33 cellular contexts compared by ENCODE assay signal in genomic region chr21:44617071-44617501, GRCh38. TPM values are rescaled to one million over a fixed set of nuclear protein-coding genes. Genes with fewer than 3 reads are reported as not detected.
DNase-seq lines count a peak whose midpoint lies in the region; ATAC-seq, FAIRE-seq and TF ChIP-seq lines count a peak whose summit lies in the region.
"Had no signal": no experiment of that assay in that cellular context is flagged by ENCODE, and none has a peak within 500 bp of the region (broad histone marks: within the 10 kb centered on the region; RNA-seq: fewer than 3 reads in every experiment).

No MANE protein-coding gene starts in this region.

- H3K27me3 ChIP-seq in CD8-positive, alpha-beta T cell (ENCODE audit: insufficient read depth, low read length) = no peaks in the 10 kb centered on the region
- H3K27me3 ChIP-seq in H1 (replicated peaks in 1 of 4; ENCODE audit: control insufficient read depth in 3 of 4, extremely low read depth in 1 of 4, insufficient read depth in 3 of 4, low read length in 3 of 4) (no peaks in the 10 kb centered on the region), neutrophil (no peaks in the 10 kb centered on the region)
- H3K27me3 ChIP-seq: adrenal gland, body of pancreas had no signal

- no peak overlapping the region for H4K5ac ChIP-seq in H1 (ENCODE audit: insufficient read length, low read depth, low read length)

- peaks cover 0 to 1% of the 10 kb centered on the region in 2 experiments for H4K20me1 ChIP-seq in H1 (replicated peaks in 1 of 2; ENCODE audit: control insufficient read depth in 1 of 2, insufficient read depth in 2 of 2, low read length in 2 of 2)

- H3K56ac ChIP-seq in H1 (replicated peaks; ENCODE audit: insufficient read length, low read depth, low read length) = no peak overlapping the region

- H3K4me1 Mint-ChIP-seq in CD8-positive, alpha-beta T cell (ENCODE audit: low read depth) = peaks cover 57% of the 10 kb centered on the region
- peaks cover 7% of the 10 kb centered on the region for H3K4me1 Mint-ChIP-seq in endothelial cell (ENCODE audit: unreplicated experiment)

- peaks cover 4% of the 10 kb centered on the region for H3K9me3 ChIP-seq in CD8-positive, alpha-beta T cell (ENCODE audit: low read length)
- H3K9me3 ChIP-seq in HEK293 (ENCODE audit: control insufficient read depth, insufficient read depth, low read depth, low read length) = no peaks in the 10 kb centered on the region
- peaks cover 6 to 7% of the 10 kb centered on the region in 2 experiments; a peak in 2 of 4 replicates for H3K9me3 ChIP-seq in H1 (ENCODE audit: insufficient read depth in 2 of 2, low read depth in 1 of 2, low read length in 1 of 2)
- no peaks in the 10 kb centered on the region for H3K9me3 ChIP-seq in neutrophil
- H3K9me3 ChIP-seq: adrenal gland, body of pancreas had no signal

- H2BK120ac ChIP-seq in H1 (replicated peaks; ENCODE audit: low read depth, low read length) = no peak overlapping the region

- no peaks in the 10 kb centered on the region; the same call in 1 of the 2 replicates for H3K79me1 ChIP-seq in H1 (ENCODE audit: low read depth, low read length)

- no peak for TF ChIP-seq CTCF in CD8-positive, alpha-beta T cell (IDR thresholded peaks at IDR 0.05)
- TF ChIP-seq CTCF in HEK293 (tag by site-specific recombination; IDR thresholded peaks at IDR 0.05) (no peak), H1 (IDR thresholded peaks at IDR 0.05; ENCODE audit: control extremely low read depth in 1 of 3, insufficient read depth in 1 of 3, low read depth in 1 of 3, low read length in 3 of 3) (peak in 1 of 3 experiments; percentile 22; a peak in 1 of 4 replicates), neutrophil (IDR thresholded peaks at IDR 0.05) (no peak), endothelial cell (IDR thresholded peaks at IDR 0.05; ENCODE audit: unreplicated experiment) (no peak)

- H3K27ac Mint-ChIP-seq in CD8-positive, alpha-beta T cell = peak overlapping the region; percentile 92
- H3K27ac Mint-ChIP-seq in endothelial cell (ENCODE audit: unreplicated experiment) = no peak overlapping the region
- H3K27ac Mint-ChIP-seq: CD14-positive monocyte, nephron progenitor cell had no signal

- H2AFZ ChIP-seq in H1 (ENCODE audit: low read length) = no peak overlapping the region

- H3K79me2 ChIP-seq in H1 (ENCODE audit: control insufficient read depth in 1 of 2, insufficient read depth in 2 of 2, low read length in 2 of 2) = no peaks in the 10 kb centered on the region

- no peak overlapping the region for H3K4me3 Mint-ChIP-seq in CD8-positive, alpha-beta T cell
- H3K4me3 Mint-ChIP-seq in endothelial cell (ENCODE audit: unreplicated experiment) = no peak overlapping the region
- H3K4me3 Mint-ChIP-seq: CD14-positive monocyte, nephron progenitor cell had no signal

- H2BK12ac ChIP-seq in H1 (ENCODE audit: low read depth, low read length) = peak overlapping the region; percentile 84; the same call in 1 of the 2 replicates

- TF ChIP-seq POLR2A in H1 (IDR thresholded peaks at IDR 0.05; ENCODE audit: control extremely low read depth in 1 of 2, low read depth in 2 of 2, low read length in 2 of 2) = no peak

- no peak overlapping the region for H3K9ac ChIP-seq in H1 (replicated peaks in 1 of 4; ENCODE audit: extremely low read depth in 1 of 4, low read depth in 3 of 4, low read length in 3 of 4)

- H2BK5ac ChIP-seq in H1 (ENCODE audit: low read depth, low read length) = no peak overlapping the region; the same call in 1 of the 2 replicates

- intact Hi-C loops in CD8-positive, alpha-beta T cell (cut with DNase I, micrococcal nuclease) = loop anchor here in 1 of 2 experiments (5.0 kb wide), 2 partner anchors 70 to 95 kb away; partner anchors contain the start of gene TSPEAR

- H3K23ac ChIP-seq in H1 (ENCODE audit: insufficient read length) = no peak overlapping the region

- H3K4me1 ChIP-seq in CD8-positive, alpha-beta T cell (ENCODE audit: insufficient read depth, low read length) = peaks cover 45% of the 10 kb centered on the region
- H3K4me1 ChIP-seq in HEK293 (ENCODE audit: control insufficient read depth, insufficient read depth, low read length) = no peaks in the 10 kb centered on the region
- H3K4me1 ChIP-seq in H1 (replicated peaks in 1 of 4; ENCODE audit: control insufficient read depth in 3 of 4, insufficient read depth in 4 of 4, low read length in 3 of 4) = peaks cover 0 to 6% (median 2%) of the 10 kb centered on the region in 4 experiments; a peak in 4 of 7 replicates
- H3K4me1 ChIP-seq in neutrophil (ENCODE audit: control insufficient read depth in 1 of 2, insufficient read depth in 1 of 2, low read depth in 1 of 2, low read length in 1 of 2) = peaks cover 30 to 39% of the 10 kb centered on the region in 2 experiments
- H3K4me1 ChIP-seq: adrenal gland, body of pancreas, lower lobe of right lung, upper lobe of left lung had no signal

- H3K23me2 ChIP-seq in H1 (ENCODE audit: low read depth, low read length) = no peaks in the 10 kb centered on the region

- FAIRE-seq in H1 (lab: Jason Lieb, UNC) = no peak
- FAIRE-seq: HTR-8/SVneo, TTC549 had no signal

- no peak overlapping the region for H3K14ac ChIP-seq in H1 (ENCODE audit: insufficient read length)

- H3K4me2 ChIP-seq in H1 (ENCODE audit: insufficient read depth in 1 of 2, low read depth in 2 of 2, low read length in 2 of 2) = no peak overlapping the region

- no peak for TF ChIP-seq EP300 in H1 (IDR thresholded peaks at IDR 0.05; ENCODE audit: borderline replicate concordance in 1 of 2, low read depth in 2 of 2, low read length in 2 of 2)

- no peak overlapping the region for H3K4me3 ChIP-seq in CD8-positive, alpha-beta T cell (ENCODE audit: low read depth, low read length)
- no peak overlapping the region for H3K4me3 ChIP-seq in HEK293 (ENCODE audit: low read depth, low read length)
- H3K4me3 ChIP-seq in H1 (ENCODE audit: extremely low read depth in 1 of 4, insufficient read depth in 2 of 4, low read depth in 3 of 4, low read length in 4 of 4) = no peak overlapping the region
- H3K4me3 ChIP-seq in neutrophil (ENCODE audit: low read depth in 1 of 2, low read length in 1 of 2) = no peak overlapping the region
- H3K4me3 ChIP-seq: adrenal gland, body of pancreas, lower lobe of right lung, MG63, mucosa of descending colon, upper lobe of left lung had no signal

- H3K36me3 ChIP-seq in CD8-positive, alpha-beta T cell (ENCODE audit: insufficient read depth, low read length) = no peaks in the 10 kb centered on the region
- no peaks in the 10 kb centered on the region for H3K36me3 ChIP-seq in HEK293 (ENCODE audit: control insufficient read depth in 2 of 2, insufficient read depth in 1 of 2, low read length in 2 of 2)
- no peaks in the 10 kb centered on the region for H3K36me3 ChIP-seq in H1 (ENCODE audit: control insufficient read depth in 2 of 4, insufficient read depth in 4 of 4, low read length in 3 of 4)
- no peaks in the 10 kb centered on the region for H3K36me3 ChIP-seq in neutrophil
- H3K36me3 ChIP-seq: adrenal gland, lower lobe of right lung, MG63, upper lobe of left lung had no signal

- peak overlapping the region; percentile 55 for H4K91ac ChIP-seq in H1 (replicated peaks; ENCODE audit: insufficient read length, low read length)

- H3K27me3 Mint-ChIP-seq in CD8-positive, alpha-beta T cell (ENCODE audit: low read depth) = no peaks in the 10 kb centered on the region
- peaks cover 4% of the 10 kb centered on the region for H3K27me3 Mint-ChIP-seq in endothelial cell (ENCODE audit: unreplicated experiment)

- no peak overlapping the region for H4K8ac ChIP-seq in H1 (ENCODE audit: extremely low read depth, insufficient read depth, low read length)

- no peak for ATAC-seq in CD8-positive, alpha-beta T cell
- no peak for ATAC-seq in GM18909 (IDR thresholded peaks at IDR 0.05; ENCODE audit: poor library complexity, unreplicated experiment)
- ATAC-seq: body of pancreas, lower lobe of right lung, mucosa of descending colon, right cardiac atrium had no signal

- CTCF ChIA-PET in CD8-positive, alpha-beta T cell (lab: Charles Lee) = interaction anchor here (2.9 kb wide), 1 partner anchor 125 kb away, joined by 17 read pairs; no protein-coding TSS in a partner anchor
- CTCF ChIA-PET in HEK293 (lab: Yijun Ruan, JAX) = interaction anchor here (0.6 kb wide), 1 partner anchor 314 kb away, joined by 5 read pairs; no protein-coding TSS in a partner anchor
- CTCF ChIA-PET in H1 (lab: Charles Lee; ENCODE audit: partially characterized antibody) = interaction anchor here (0.7 to 4.0 kb wide), 12 partner anchors 9 to 184 kb away, joined by 3 to 16 read pairs (median 4); partner anchors contain the start of genes KRTAP10-9 and UBE2G2

- H3K4ac ChIP-seq in H1 (replicated peaks; ENCODE audit: insufficient read length, low read depth, low read length) = peak overlapping the region; percentile 28

- peaks cover 22% of the 10 kb centered on the region for H3K36me3 Mint-ChIP-seq in CD8-positive, alpha-beta T cell
- peaks cover 4% of the 10 kb centered on the region for H3K36me3 Mint-ChIP-seq in endothelial cell (ENCODE audit: low read depth, unreplicated experiment)
- H3K36me3 Mint-ChIP-seq: CD14-positive monocyte had no signal

- H3K18ac ChIP-seq in H1 (ENCODE audit: extremely low read depth, low read length) = peak overlapping the region; percentile 32; the same call in 1 of the 2 replicates

- WGBS in H1 (ENCODE audit: extremely low coverage in 1 of 2, insufficient coverage in 1 of 2, insufficient read length in 1 of 2, insufficient replicate concordance in 2 of 2, low coverage in 1 of 2, low lambda C conversion rate in 2 of 2, missing lambda C conversion rate in 1 of 2), 2 experiments = 69% methylated on average over 8 of the region's 8 CpGs; no CpG with 5 or more reads in 1 of the 2 experiments

- peak; percentile 25 to 35; a peak in 3 of 4 replicates for TF ChIP-seq RAD21 in H1 (IDR thresholded peaks at IDR 0.05 in 1 of 2, conservative IDR thresholded peaks at IDR 0.05 in 1 of 2; ENCODE audit: low read depth in 2 of 2, low read length in 2 of 2)

- DNase-seq in CD8-positive, alpha-beta T cell = peak in 1 of 7 experiments; percentile 44
- DNase-seq in H1 (ENCODE audit: low read depth in 1 of 2, low spot score in 2 of 2) (peak in 1 of 2 experiments; percentile 53), endothelial cell (ENCODE audit: low spot score) (no peak), DMS53 treated with DMSO at 0.1 percent for 48 hours (lab: John Stamatoyannopoulos, UW; ENCODE audit: unreplicated experiment) (no peak)
- DNase-seq: activated CD8-positive, alpha-beta memory T cell treated with anti-CD3 and anti-CD28 coated beads for 24 hours; activated effector memory CD4-positive, alpha-beta T cell treated with Interleukin-2 at 50 U/mL for 16 hours; adrenal gland; body of pancreas; KBM-7; lower lobe of right lung; MG63; NCI-H1105 treated with DMSO at 0.1 percent for 48 hours; NCI-H2029; NCI-H226; NCI-H82; nephron progenitor cell; stimulated activated CD4-positive, alpha-beta T cell treated with anti-CD3 and anti-CD28 coated beads, Interleukin-12 subunit alpha, Interleukin-12 subunit beta, amount 100 ng/mL, for 4 hours; stimulated activated CD4-positive, alpha-beta T cell treated with anti-CD3 and anti-CD28 coated beads, Interleukin-4, amount 100 ng/mL, for 1 hour; T-helper 1 cell had no signal

- H3K9me3 Mint-ChIP-seq in CD8-positive, alpha-beta T cell = peaks cover 18% of the 10 kb centered on the region
- peaks cover 4% of the 10 kb centered on the region for H3K9me3 Mint-ChIP-seq in endothelial cell (ENCODE audit: unreplicated experiment)

- 0 out of 2 replicates have a peak overlapping the region, but pooled peaks have one; percentile 46 for H2BK15ac ChIP-seq in H1 (ENCODE audit: low read length)

- no peak overlapping the region for H3K27ac ChIP-seq in CD8-positive, alpha-beta T cell (ENCODE audit: low read depth, low read length)
- H3K27ac ChIP-seq in HEK293 (ENCODE audit: extremely low read depth, low read depth, low read length) (no peak overlapping the region), H1 (ENCODE audit: low read depth, low read length) (no peak overlapping the region), neutrophil (peak overlapping the region; percentile 88)
- H3K27ac ChIP-seq: adrenal gland, body of pancreas, epithelial cell of prostate, lower lobe of right lung, upper lobe of left lung had no signal

- no peak overlapping the region; the same call in 1 of the 2 replicates for H2BK20ac ChIP-seq in H1 (ENCODE audit: low read length)

- POLR2A ChIA-PET in CD8-positive, alpha-beta T cell (lab: Charles Lee) = interaction anchor here (1.1 kb wide), 1 partner anchor 42 kb away, joined by 3 read pairs; no protein-coding TSS in a partner anchor
- POLR2A ChIA-PET in HEK293 (lab: Yijun Ruan, JAX) = no interaction called here
- POLR2A ChIA-PET in H1 (lab: Charles Lee; ENCODE audit: partially characterized antibody) = interaction anchor here (0.7 to 1.7 kb wide), 4 partner anchors 17 to 97 kb away, joined by 3 to 4 read pairs (median 3); no protein-coding TSS in a partner anchor

- H2AK5ac ChIP-seq in H1 (ENCODE audit: low read depth, low read length) = no peak overlapping the region

RNA-seq across cellular contexts. Expression of gene KRTAP10-8, which starts 5.2 kb away (rescaled TPM):
- not detected for total RNA-seq in CD8-positive, alpha-beta T cell
- total RNA-seq in H1 (2021; fragmentation: NEBNext Ultra II Directional; extraction: Animal tissue kit (Norgen Biotek cat#: 25700)) = not detected in 2 replicates
- not detected in 2 replicates for polyA plus RNA-seq in H1 (2011; rRNA removed)
- polyA plus RNA-seq in H1 (2011; cell fraction: cytosol; rRNA removed) = not detected
- polyA plus RNA-seq in H1 (2011; cell fraction: nucleus; rRNA removed) = not detected
- not detected in 4 replicates for polyA plus RNA-seq in H1 (2012, experiment 1 of 2)
- polyA plus RNA-seq in H1 (2012, experiment 2 of 2) = not detected
- polyA plus RNA-seq in H1 (2013, experiment 1 of 2) = not detected
- not detected for polyA plus RNA-seq in H1 (2013, experiment 2 of 2)
- polyA minus RNA-seq in H1 (2011; rRNA and poly(A)+ RNA removed) = not detected in 2 replicates
- polyA minus RNA-seq in H1 (2011; cell fraction: cytosol; rRNA and poly(A)+ RNA removed) = not detected
- polyA minus RNA-seq in H1 (2011; cell fraction: nucleus; rRNA and poly(A)+ RNA removed) = not detected
- not detected for total RNA-seq in endothelial cell (ENCODE audit: unreplicated experiment)
- total RNA-seq: adrenal gland, body of pancreas, H4, kidney epithelial cell, lower lobe of right lung, mucosa of descending colon, right cardiac atrium, SK-MEL-5, subcutaneous adipose tissue, upper lobe of left lung had no signal
- polyA plus RNA-seq: adrenal gland, CD14-positive monocyte, right cardiac atrium had no signal

RNA-seq across cellular contexts. Expression of gene KRTAP10-9, which starts 9.8 kb away (rescaled TPM):
- total RNA-seq in CD8-positive, alpha-beta T cell = not detected
- total RNA-seq in H1 (2021; fragmentation: NEBNext Ultra II Directional; extraction: Animal tissue kit (Norgen Biotek cat#: 25700)) = not detected in 2 replicates
- not detected in 2 replicates for polyA plus RNA-seq in H1 (2011; rRNA removed)
- not detected for polyA plus RNA-seq in H1 (2011; cell fraction: cytosol; rRNA removed)
- not detected for polyA plus RNA-seq in H1 (2011; cell fraction: nucleus; rRNA removed)
- polyA plus RNA-seq in H1 (2012, experiment 1 of 2) = not detected in 4 replicates
- not detected for polyA plus RNA-seq in H1 (2012, experiment 2 of 2)
- not detected for polyA plus RNA-seq in H1 (2013, experiment 1 of 2)
- polyA plus RNA-seq in H1 (2013, experiment 2 of 2) = not detected
- polyA minus RNA-seq in H1 (2011; rRNA and poly(A)+ RNA removed) = not detected in 2 replicates
- polyA minus RNA-seq in H1 (2011; cell fraction: cytosol; rRNA and poly(A)+ RNA removed) = not detected
- not detected for polyA minus RNA-seq in H1 (2011; cell fraction: nucleus; rRNA and poly(A)+ RNA removed)
- not detected for total RNA-seq in endothelial cell (ENCODE audit: unreplicated experiment)
- total RNA-seq: adrenal gland, body of pancreas, H4, kidney epithelial cell, lower lobe of right lung, mucosa of descending colon, right cardiac atrium, SK-MEL-5, subcutaneous adipose tissue, upper lobe of left lung had no signal
- polyA plus RNA-seq: adrenal gland, CD14-positive monocyte, right cardiac atrium had no signal

RNA-seq across cellular contexts. Expression of gene KRTAP10-7, which starts 16.7 kb away (rescaled TPM):
- not detected for total RNA-seq in CD8-positive, alpha-beta T cell
- total RNA-seq in H1 (2021; fragmentation: NEBNext Ultra II Directional; extraction: Animal tissue kit (Norgen Biotek cat#: 25700)) = not detected in 2 replicates
- not detected in 2 replicates for polyA plus RNA-seq in H1 (2011; rRNA removed)
- not detected for polyA plus RNA-seq in H1 (2011; cell fraction: cytosol; rRNA removed)
- 0.13 TPM for polyA plus RNA-seq in H1 (2011; cell fraction: nucleus; rRNA removed)
- polyA plus RNA-seq in H1 (2012, experiment 1 of 2) = not detected in 4 replicates
- polyA plus RNA-seq in H1 (2012, experiment 2 of 2) = not detected
- polyA plus RNA-seq in H1 (2013, experiment 1 of 2) = not detected
- not detected for polyA plus RNA-seq in H1 (2013, experiment 2 of 2)
- polyA minus RNA-seq in H1 (2011; rRNA and poly(A)+ RNA removed) = 0.10 TPM in 1 of 2 replicates, not detected in the other
- not detected for polyA minus RNA-seq in H1 (2011; cell fraction: cytosol; rRNA and poly(A)+ RNA removed)
- not detected for polyA minus RNA-seq in H1 (2011; cell fraction: nucleus; rRNA and poly(A)+ RNA removed)
- not detected for total RNA-seq in endothelial cell (ENCODE audit: unreplicated experiment)
- total RNA-seq: adrenal gland, body of pancreas, H4, kidney epithelial cell, lower lobe of right lung, mucosa of descending colon, right cardiac atrium, SK-MEL-5, subcutaneous adipose tissue, upper lobe of left lung had no signal
- polyA plus RNA-seq: adrenal gland, CD14-positive monocyte, right cardiac atrium had no signal

RNA-seq across cellular contexts. Expression of gene KRTAP10-10, which starts 20.1 kb away (rescaled TPM):
- not detected for total RNA-seq in CD8-positive, alpha-beta T cell
- not detected in 2 replicates for total RNA-seq in H1 (2021; fragmentation: NEBNext Ultra II Directional; extraction: Animal tissue kit (Norgen Biotek cat#: 25700))
- not detected in 2 replicates for polyA plus RNA-seq in H1 (2011; rRNA removed)
- not detected for polyA plus RNA-seq in H1 (2011; cell fraction: cytosol; rRNA removed)
- not detected for polyA plus RNA-seq in H1 (2011; cell fraction: nucleus; rRNA removed)
- 0.20 TPM in 1 of 4 replicates, not detected in the others for polyA plus RNA-seq in H1 (2012, experiment 1 of 2)
- polyA plus RNA-seq in H1 (2012, experiment 2 of 2) = not detected
- not detected for polyA plus RNA-seq in H1 (2013, experiment 1 of 2)
- not detected for polyA plus RNA-seq in H1 (2013, experiment 2 of 2)
- not detected in 2 replicates for polyA minus RNA-seq in H1 (2011; rRNA and poly(A)+ RNA removed)
- polyA minus RNA-seq in H1 (2011; cell fraction: cytosol; rRNA and poly(A)+ RNA removed) = not detected
- not detected for polyA minus RNA-seq in H1 (2011; cell fraction: nucleus; rRNA and poly(A)+ RNA removed)
- total RNA-seq in endothelial cell (ENCODE audit: unreplicated experiment) = not detected
- total RNA-seq: adrenal gland, body of pancreas, H4, kidney epithelial cell, lower lobe of right lung, mucosa of descending colon, right cardiac atrium, SK-MEL-5, subcutaneous adipose tissue, upper lobe of left lung had no signal
- polyA plus RNA-seq: adrenal gland, CD14-positive monocyte, right cardiac atrium had no signal

RNA-seq across cellular contexts. Expression of gene KRTAP10-6, which starts 24.8 kb away (rescaled TPM):
- not detected for total RNA-seq in CD8-positive, alpha-beta T cell
- total RNA-seq in H1 (2021; fragmentation: NEBNext Ultra II Directional; extraction: Animal tissue kit (Norgen Biotek cat#: 25700)) = not detected in 2 replicates
- 0.12 and 0.33 TPM in 2 replicates for polyA plus RNA-seq in H1 (2011; rRNA removed)
- polyA plus RNA-seq in H1 (2011; cell fraction: cytosol; rRNA removed) = not detected
- polyA plus RNA-seq in H1 (2011; cell fraction: nucleus; rRNA removed) = 0.26 TPM
- 0.15 TPM in 1 of 4 replicates, not detected in the others for polyA plus RNA-seq in H1 (2012, experiment 1 of 2)
- not detected for polyA plus RNA-seq in H1 (2012, experiment 2 of 2)
- polyA plus RNA-seq in H1 (2013, experiment 1 of 2) = not detected
- 0.06 TPM for polyA plus RNA-seq in H1 (2013, experiment 2 of 2)
- 0.47 and 0.78 TPM in 2 replicates for polyA minus RNA-seq in H1 (2011; rRNA and poly(A)+ RNA removed)
- not detected for polyA minus RNA-seq in H1 (2011; cell fraction: cytosol; rRNA and poly(A)+ RNA removed)
- polyA minus RNA-seq in H1 (2011; cell fraction: nucleus; rRNA and poly(A)+ RNA removed) = 1.2 TPM
- total RNA-seq in endothelial cell (ENCODE audit: unreplicated experiment) = not detected
- total RNA-seq: adrenal gland, body of pancreas, H4, kidney epithelial cell, lower lobe of right lung, mucosa of descending colon, right cardiac atrium, SK-MEL-5, subcutaneous adipose tissue, upper lobe of left lung had no signal
- polyA plus RNA-seq: adrenal gland, CD14-positive monocyte, right cardiac atrium had no signal
